In genomic region chr1:205612556-205612955, GRCh38 we compare ENCODE assay signal across 31 cellular contexts.
"Had no signal": no experiment of that assay in that cellular context is flagged by ENCODE, and none has a peak within 500 bp of the region (broad histone marks: within the 10 kb centered on the region; RNA-seq: fewer than 3 reads in every experiment).

No MANE protein-coding gene starts in this region.

- H3K4me3 ChIP-seq: neural progenitor cell, ovary, psoas muscle, right atrium auricular region, right lobe of liver, sigmoid colon, spleen, stomach, thoracic aorta, thyroid gland, tibial nerve, upper lobe of right lung, uterus had no signal

- H3K4me1 Mint-ChIP-seq: neural progenitor cell had no signal

- H3K4me1 ChIP-seq: neural progenitor cell, parathyroid adenoma, thyroid gland, uterus had no signal

- DNase-seq: naive thymus-derived CD4-positive, alpha-beta T cell; natural killer cell; occipital lobe; ovary; posterior cingulate gyrus; psoas muscle; retina; right lobe of liver; sigmoid colon; small intestine; spleen; stimulated activated CD4-positive, alpha-beta T cell treated with anti-CD3 and anti-CD28 coated beads, Interleukin-12 subunit alpha, Interleukin-12 subunit beta, amount 100 ng/mL, for 4 hours; stimulated activated CD4-positive, alpha-beta T cell treated with anti-CD3 and anti-CD28 coated beads, Interleukin-1b, Interleukin-23, amount 100 ng/mL, for 48 hours; stimulated activated CD4-positive, alpha-beta T cell treated with anti-CD3 and anti-CD28 coated beads, Interleukin-4, amount 100 ng/mL, for 1 hour; stimulated activated CD4-positive, alpha-beta T cell treated with anti-CD3 and anti-CD28 coated beads, Interleukin-4, amount 100 ng/mL, for 4 hours; stimulated activated CD8-positive, alpha-beta memory T cell treated with anti-CD3 and anti-CD28 coated beads, Interleukin-4, amount 100 ng/mL, for 48 hours; stimulated activated naive CD4-positive, alpha-beta T cell treated with Interleukin-2 at 50 U/mL for 16 hours; stomach; thyroid gland; upper lobe of right lung; uterus had no signal

- H3K27ac ChIP-seq: neural progenitor cell, ovary, parathyroid adenoma, psoas muscle, right atrium auricular region, right lobe of liver, sigmoid colon, spleen, stomach, thoracic aorta, thyroid gland, tibial nerve, upper lobe of right lung, uterus had no signal

- H3K9me3 ChIP-seq: ovary, psoas muscle, right atrium auricular region, right lobe of liver, sigmoid colon, spleen, stomach, thoracic aorta, thyroid gland, tibial nerve, upper lobe of right lung, uterus had no signal

- ATAC-seq: naive thymus-derived CD4-positive, alpha-beta T cell; natural killer cell; psoas muscle; right lobe of liver; stimulated activated memory B cell treated with anti-CD40 and anti-IgM and Interleukin-4, amounts not matched to agents 10 μg/mL and 1 μg/mL and 100 μg/mL, for 72 hours; upper lobe of right lung had no signal

- H3K36me3 ChIP-seq: ovary, uterus had no signal

- H3K27ac Mint-ChIP-seq: natural killer cell; nephron; neural progenitor cell; progenitor cell of endocrine pancreas; stimulated activated naive CD8-positive, alpha-beta T cell treated with anti-CD3 and anti-CD28 coated beads, Interleukin-15, Interleukin-2, amounts not matched to agents 100 ng/mL and 50 ng/mL, for 24 hours; type B pancreatic cell had no signal

- H3K4me3 Mint-ChIP-seq: naive thymus-derived CD4-positive, alpha-beta T cell; natural killer cell; nephron; neural progenitor cell; stimulated activated memory B cell treated with anti-CD40 and anti-IgM and Interleukin-4, amounts not matched to agents 10 μg/mL and 1 μg/mL and 100 μg/mL, for 72 hours; stimulated activated naive CD8-positive, alpha-beta T cell treated with anti-CD3 and anti-CD28 coated beads, Interleukin-15, Interleukin-2, amounts not matched to agents 100 ng/mL and 50 ng/mL, for 24 hours; type B pancreatic cell had no signal

- H3K9me3 Mint-ChIP-seq: naive thymus-derived CD4-positive, alpha-beta T cell; natural killer cell; nephron; neural progenitor cell; stimulated activated memory B cell treated with anti-CD40 and anti-IgM and Interleukin-4, amounts not matched to agents 10 μg/mL and 1 μg/mL and 100 μg/mL, for 72 hours; stimulated activated naive CD8-positive, alpha-beta T cell treated with anti-CD3 and anti-CD28 coated beads, Interleukin-15, Interleukin-2, amounts not matched to agents 100 ng/mL and 50 ng/mL, for 24 hours; type B pancreatic cell had no signal

- H3K27me3 Mint-ChIP-seq: naive thymus-derived CD4-positive, alpha-beta T cell; progenitor cell of endocrine pancreas; stimulated activated memory B cell treated with anti-CD40 and anti-IgM and Interleukin-4, amounts not matched to agents 10 μg/mL and 1 μg/mL and 100 μg/mL, for 72 hours; stimulated activated naive CD8-positive, alpha-beta T cell treated with anti-CD3 and anti-CD28 coated beads, Interleukin-15, Interleukin-2, amounts not matched to agents 100 ng/mL and 50 ng/mL, for 24 hours; type B pancreatic cell had no signal
